In genomic region chr3:72999971-73000370, GRCh38 we compare ENCODE assay signal across 1 cellular context.
A peak's percentile ranks its signal among the peaks of the same experiment; 100 is the strongest.
TF ChIP-seq lines count a peak whose summit lies in the region.

No MANE protein-coding gene starts in this region.

TF ChIP-seq in HepG2, 621 proteins besides CTCF, POLR2A, EP300 and RAD21:
- peak; percentile 76 for TF ChIP-seq ZNF770 (CRISPR knock-in tag; IDR thresholded peaks at IDR 0.05)
- TF ChIP-seq TEAD3 (CRISPR knock-in tag; optimal IDR thresholded peaks at IDR 0.05; ENCODE audit: borderline replicate concordance) = peak; percentile 28
- no peak for TF ChIP-seq KLF9 (CRISPR knock-in tag; IDR thresholded peaks at IDR 0.05; ENCODE audit: low read depth)
